ENCODE assay signal across 14 cellular contexts in the genomic region with DNA sequence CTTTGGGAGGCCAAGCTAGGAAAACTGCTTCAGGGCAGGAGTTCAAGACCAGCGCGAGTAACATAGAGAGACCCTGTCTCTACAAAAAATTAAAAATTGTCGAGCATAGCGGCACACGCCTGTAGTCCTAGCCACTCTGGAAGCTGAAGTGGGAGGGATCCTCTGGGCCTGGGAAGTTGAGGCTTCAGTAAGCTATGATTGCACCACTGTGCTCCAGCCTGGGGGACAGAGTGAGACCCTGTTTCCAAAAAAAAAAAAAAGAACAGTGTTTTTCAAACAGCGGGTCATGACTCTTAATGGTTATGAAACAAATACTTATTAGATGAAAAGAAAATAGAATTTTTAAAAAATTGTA. TPM values are rescaled to one million over a fixed set of nuclear protein-coding genes. Genes with fewer than 3 reads are reported as not detected.
A peak's percentile ranks its signal among the peaks of the same experiment; 100 is the strongest.
DNase-seq lines count a peak whose midpoint lies in the region; ATAC-seq and TF ChIP-seq lines count a peak whose summit lies in the region.
"Had no signal": no experiment of that assay in that cellular context is flagged by ENCODE, and none has a peak within 500 bp of the region (broad histone marks: within the 10 kb centered on the region; RNA-seq: fewer than 3 reads in every experiment).

No MANE protein-coding gene starts in this region.

- H3K27me3 ChIP-seq in Peyer's patch (no peaks in the 10 kb centered on the region), dorsolateral prefrontal cortex (no peaks in the 10 kb centered on the region), gastrocnemius medialis (no peaks in the 10 kb centered on the region)

- no peaks in the 10 kb centered on the region for H3K9me3 ChIP-seq in Peyer's patch
- no peaks in the 10 kb centered on the region for H3K9me3 ChIP-seq in gastrocnemius medialis

- H3K36me3 ChIP-seq in Peyer's patch (no peaks in the 10 kb centered on the region), gastrocnemius medialis (no peaks in the 10 kb centered on the region)

- ATAC-seq in gastrocnemius medialis (no peak), GM21723 (IDR thresholded peaks at IDR 0.05; ENCODE audit: unreplicated experiment) (no peak)

- no peak overlapping the region for H3K4me3 ChIP-seq in Peyer's patch
- no peak overlapping the region for H3K4me3 ChIP-seq in dorsolateral prefrontal cortex
- H3K4me3 ChIP-seq in gastrocnemius medialis, result no peak overlapping the region

- H3K4me1 ChIP-seq in Peyer's patch (peaks cover 0 to 21% (median 4%) of the 10 kb centered on the region in 4 donors), gastrocnemius medialis (peaks cover 28 to 36% of the 10 kb centered on the region in 2 donors)

- DNase-seq in NCI-H82 (lab: John Stamatoyannopoulos, UW) (peak; percentile 84), NCI-H82 treated with DMSO at 0.1 percent for 48 hours (lab: John Stamatoyannopoulos, UW; ENCODE audit: unreplicated experiment) (no peak), Peyer's patch (no peak), dorsolateral prefrontal cortex (no peak), gastrocnemius medialis (no peak), NCI-H510A (lab: John Stamatoyannopoulos, UW) (no peak), HK-2 (ENCODE audit: unreplicated experiment) (no peak)
- DNase-seq: 8988T; cerebellar nuclear complex; Kasumi-1; NCI-H1417; NCI-H226; stimulated activated naive CD4-positive, alpha-beta T cell treated with Interleukin-2 at 50 U/mL for 16 hours had no signal

- TF ChIP-seq CTCF in Peyer's patch (IDR thresholded peaks at IDR 0.05), result no peak
- TF ChIP-seq CTCF in dorsolateral prefrontal cortex (IDR thresholded peaks at IDR 0.05 in 54 of 56, conservative IDR thresholded peaks at IDR 0.05 in 2 of 56; ENCODE audit: low read depth in 1 of 56, partially characterized antibody in 56 of 56), result peak in 1 of 56 donors; percentile 13
- no peak for TF ChIP-seq CTCF in gastrocnemius medialis (IDR thresholded peaks at IDR 0.05 in 4 of 5, conservative IDR thresholded peaks at IDR 0.05 in 1 of 5)

- intact Hi-C loops in dorsolateral prefrontal cortex (cut with DNase I), result loop anchor here in 1 of 2 donors (5.0 kb wide), 1 partner anchor 58 kb away; the partner anchor contains the start of gene USP36
- intact Hi-C loops in gastrocnemius medialis (cut with DNase I; ENCODE audit: low total_unique reads), result loop anchor here (5.0 kb wide), 1 partner anchor 107 kb away; no protein-coding TSS in a partner anchor

- TF ChIP-seq POLR2A in Peyer's patch (IDR thresholded peaks at IDR 0.05) (no peak), gastrocnemius medialis (IDR thresholded peaks at IDR 0.05) (no peak)

- in situ Hi-C loops in gastrocnemius medialis (cut with MboI; ENCODE audit: low sequenced_read_pairs in 4 of 4), result no loop called here

- H3K27ac ChIP-seq in Peyer's patch, result peak overlapping the region in 3 of 4 donors; percentile 8 to 18 (median 11)
- H3K27ac ChIP-seq in dorsolateral prefrontal cortex, result peak overlapping the region in 44 of 59 donors; percentile 1 to 97 (median 71)
- peak overlapping the region; percentile 79 to 99 (median 98) for H3K27ac ChIP-seq in gastrocnemius medialis

RNA-seq across cellular contexts. Expression of gene CYTH1, which starts 2.3 kb away (rescaled TPM):
- total RNA-seq in Peyer's patch, result 100 to 1,000 TPM in 2 of 4 donors, 10 to 100 TPM in 2; 88.3 to 262 (median 109) TPM
- 100 to 1,000 TPM in 67 of 120 experiments, 10 to 100 TPM in 53; 70.0 to 339 (median 108) TPM for total RNA-seq in dorsolateral prefrontal cortex
- total RNA-seq in gastrocnemius medialis, result 10 to 100 TPM; 24.7 to 43.7 (median 32.4) TPM

RNA-seq across cellular contexts. Expression of gene USP36, which starts 56.2 kb away (rescaled TPM):
- total RNA-seq in Peyer's patch (100 to 1,000 TPM in 1 of 4 donors, 10 to 100 TPM in 3; 20.7 to 130 (median 59.9) TPM), dorsolateral prefrontal cortex (10 to 100 TPM; 39.1 to 90.9 (median 60.5) TPM), gastrocnemius medialis (10 to 100 TPM; 15.2 to 21.1 (median 20.0) TPM)

Comparison
In these comparisons a context has a peak if more than half of its experiments do, and no peak if none do; other contexts are left out.
1. H3K27ac ChIP-seq: peak in every context shown above with its lines; median percentile 98 in gastrocnemius medialis; 71 in dorsolateral prefrontal cortex; 11 in Peyer's patch.